10 cellular contexts compared by ENCODE assay signal in genomic region chr5:92909545-92909962, GRCh38.
DNase-seq lines count a peak whose midpoint lies in the region; ATAC-seq, FAIRE-seq and TF ChIP-seq lines count a peak whose summit lies in the region.
"Had no signal": no experiment of that assay in that cellular context is flagged by ENCODE, and none has a peak within 500 bp of the region (broad histone marks: within the 10 kb centered on the region; RNA-seq: fewer than 3 reads in every experiment).

No MANE protein-coding gene starts in this region.

- no peak overlapping the region for H3K27ac Mint-ChIP-seq in mesothelial cell of epicardium
- H3K27ac Mint-ChIP-seq: activated naive CD8-positive, alpha-beta T cell treated with anti-CD3 and anti-CD28 coated beads, Interleukin-2, amount 10 ng/mL, durations not matched to agents 7 days and 5 days had no signal

- H3K9me3 Mint-ChIP-seq in mesothelial cell of epicardium, result peaks cover 6% of the 10 kb centered on the region
- H3K9me3 Mint-ChIP-seq: activated naive CD8-positive, alpha-beta T cell treated with anti-CD3 and anti-CD28 coated beads, Interleukin-2, amount 10 ng/mL, durations not matched to agents 7 days and 5 days had no signal

- no peak for FAIRE-seq in HTR-8/SVneo (lab: Jason Lieb, UNC)

- H3K4me1 Mint-ChIP-seq in mesothelial cell of epicardium, result peaks cover 53% of the 10 kb centered on the region
- H3K4me1 Mint-ChIP-seq: activated naive CD8-positive, alpha-beta T cell treated with anti-CD3 and anti-CD28 coated beads, Interleukin-2, amount 10 ng/mL, durations not matched to agents 7 days and 5 days; naive B cell had no signal

- intact Hi-C loops in left colon (cut with DNase I, micrococcal nuclease), result no loop called here

- peak; percentile 43 for DNase-seq in ELR (ENCODE audit: low read depth)
- peak; percentile 5 for DNase-seq in HTR-8/SVneo (ENCODE audit: insufficient read length, low spot score)
- peak; percentile 55 for DNase-seq in astrocyte of the hippocampus (ENCODE audit: low read depth, low spot score)
- DNase-seq in mesothelial cell of epicardium (ENCODE audit: low spot score in 2 of 2, unreplicated experiment in 2 of 2), result peak in 1 of 2 experiments; percentile 52
- DNase-seq in mesenteric fat pad (ENCODE audit: low spot score), result no peak
- DNase-seq in SKM-1 treated with dmso at 0.1 percent for 144 hours (lab: John Stamatoyannopoulos, UW; ENCODE audit: unreplicated experiment), result no peak
- no peak for DNase-seq in left colon
- DNase-seq: activated naive CD8-positive, alpha-beta T cell treated with anti-CD3 and anti-CD28 coated beads, Interleukin-2, amount 10 ng/mL, durations not matched to agents 7 days and 5 days; naive B cell had no signal

- H3K4me3 Mint-ChIP-seq in mesothelial cell of epicardium, result peak overlapping the region; percentile 16
- H3K4me3 Mint-ChIP-seq: activated naive CD8-positive, alpha-beta T cell treated with anti-CD3 and anti-CD28 coated beads, Interleukin-2, amount 10 ng/mL, durations not matched to agents 7 days and 5 days; naive B cell had no signal

- ATAC-seq in GM21381 (IDR thresholded peaks at IDR 0.05; ENCODE audit: unreplicated experiment) (no peak), left colon (no peak)

- TF ChIP-seq CTCF in mesothelial cell of epicardium (IDR thresholded peaks at IDR 0.05; ENCODE audit: unreplicated experiment), result peak; percentile 66

- no peaks in the 10 kb centered on the region for H3K27me3 Mint-ChIP-seq in mesothelial cell of epicardium (ENCODE audit: low read depth)
- H3K27me3 Mint-ChIP-seq: activated naive CD8-positive, alpha-beta T cell treated with anti-CD3 and anti-CD28 coated beads, Interleukin-2, amount 10 ng/mL, durations not matched to agents 7 days and 5 days; naive B cell had no signal

- H3K36me3 Mint-ChIP-seq in mesothelial cell of epicardium, result no peaks in the 10 kb centered on the region
- H3K36me3 Mint-ChIP-seq: activated naive CD8-positive, alpha-beta T cell treated with anti-CD3 and anti-CD28 coated beads, Interleukin-2, amount 10 ng/mL, durations not matched to agents 7 days and 5 days; naive B cell had no signal

Comparison
In these comparisons a context has a peak if more than half of its experiments do, and no peak if none do; other contexts are left out.
1. DNase-seq: peak in ELR (single experiment), HTR-8/SVneo (single experiment) and astrocyte of the hippocampus (single experiment); none in mesenteric fat pad (single experiment), SKM-1 treated with dmso at 0.1 percent for 144 hours (single experiment) and left colon (0 of 2).